In the genomic region with DNA sequence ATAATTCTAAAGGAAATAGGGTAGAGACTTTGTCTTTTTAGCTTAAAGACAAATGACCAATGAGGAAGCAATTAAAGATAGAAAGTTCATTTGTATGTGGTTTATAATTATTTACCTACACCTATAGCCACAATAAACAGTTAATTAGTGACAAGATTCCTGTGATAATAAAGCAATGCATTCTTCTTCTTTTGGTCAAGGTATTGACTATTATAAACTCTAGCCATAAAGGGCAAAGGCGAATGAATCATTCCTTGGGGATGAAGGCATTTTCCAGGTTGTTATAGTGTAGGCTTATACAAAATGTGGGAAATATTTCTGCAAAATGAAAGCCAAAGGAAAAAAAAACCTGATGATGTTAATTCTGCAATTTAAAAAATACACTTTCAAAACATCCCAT, we compare ENCODE assay signal across 16 cellular contexts.
A peak's percentile ranks its signal among the peaks of the same experiment; 100 is the strongest.
DNase-seq lines count a peak whose midpoint lies in the region; ATAC-seq, FAIRE-seq and TF ChIP-seq lines count a peak whose summit lies in the region.
"Had no signal": no experiment of that assay in that cellular context is flagged by ENCODE, and none has a peak within 500 bp of the region (broad histone marks: within the 10 kb centered on the region; RNA-seq: fewer than 3 reads in every experiment).

No MANE protein-coding gene starts in this region.

- no peak overlapping the region for H3K9ac ChIP-seq in colonic mucosa (ENCODE audit: low read depth in 2 of 2, low read length in 2 of 2)

- no peaks in the 10 kb centered on the region for H3K36me3 Mint-ChIP-seq in activated CD4-positive, alpha-beta memory T cell treated with anti-CD3 and anti-CD28 coated beads for 36 hours
- H3K36me3 Mint-ChIP-seq: CD4-positive, CD25-positive, alpha-beta regulatory T cell had no signal

- peak; percentile 11 for FAIRE-seq in GM19239 (lab: Jason Lieb, UNC)
- FAIRE-seq: A549, GM12878, GM18507, K562 had no signal

- no peaks in the 10 kb centered on the region for H3K9me3 Mint-ChIP-seq in activated CD4-positive, alpha-beta memory T cell treated with anti-CD3 and anti-CD28 coated beads for 36 hours
- H3K9me3 Mint-ChIP-seq: H9 had no signal

- H3K4me1 ChIP-seq in colonic mucosa, result no peaks in the 10 kb centered on the region
- H3K4me1 ChIP-seq in mucosa of descending colon (ENCODE audit: low read depth), result peaks cover 15% of the 10 kb centered on the region
- H3K4me1 ChIP-seq: A549 had no signal

- CTCF ChIA-PET in activated CD4-positive, alpha-beta memory T cell treated with anti-CD3 and anti-CD28 coated beads for 36 hours (lab: Charles Lee), result no interaction called here

- intact Hi-C loops in colonic mucosa (cut with DNase I) (no loop called here), mucosa of descending colon (cut with DNase I, micrococcal nuclease) (no loop called here)
- intact Hi-C loops in activated CD4-positive, alpha-beta memory T cell treated with anti-CD3 and anti-CD28 coated beads for 36 hours (cut with micrococcal nuclease), result no loop called here

- H3K4me3 ChIP-seq in colonic mucosa (no peak overlapping the region), mucosa of descending colon (no peak overlapping the region)
- H3K4me3 ChIP-seq: A549, GM12878, K562 had no signal

- DNase-seq in GM19239 (ENCODE audit: insufficient read length, low spot score) (no peak), colonic mucosa (no peak), mucosa of descending colon (no peak)
- DNase-seq in activated CD4-positive, alpha-beta memory T cell treated with anti-CD3 and anti-CD28 coated beads for 36 hours, result no peak
- DNase-seq: BE2C; CD4-positive, CD25-positive, alpha-beta regulatory T cell; DMS79; GOT3; H9 had no signal

- TF ChIP-seq CTCF in colonic mucosa (IDR thresholded peaks at IDR 0.05), result no peak
- TF ChIP-seq CTCF in mucosa of descending colon (IDR thresholded peaks at IDR 0.05), result no peak

- POLR2A ChIA-PET in activated CD4-positive, alpha-beta memory T cell treated with anti-CD3 and anti-CD28 coated beads for 36 hours (lab: Charles Lee), result no interaction called here

- ATAC-seq in mucosa of descending colon, result peak; percentile 94
- no peak for ATAC-seq in HG02840 (IDR thresholded peaks at IDR 0.05; ENCODE audit: low FRiP score, unreplicated experiment)
- no peak for ATAC-seq in HG03097 (IDR thresholded peaks at IDR 0.05; ENCODE audit: low FRiP score, unreplicated experiment)
- ATAC-seq: A549, GM12878, K562 had no signal

- no peak overlapping the region for H3K4me3 Mint-ChIP-seq in activated CD4-positive, alpha-beta memory T cell treated with anti-CD3 and anti-CD28 coated beads for 36 hours
- H3K4me3 Mint-ChIP-seq: CD4-positive, CD25-positive, alpha-beta regulatory T cell; H9 had no signal

- no peaks in the 10 kb centered on the region for H3K27me3 ChIP-seq in colonic mucosa
- H3K27me3 ChIP-seq: BE2C had no signal

- H3K4me1 Mint-ChIP-seq in activated CD4-positive, alpha-beta memory T cell treated with anti-CD3 and anti-CD28 coated beads for 36 hours (ENCODE audit: low read depth), result peaks cover 4% of the 10 kb centered on the region
- H3K4me1 Mint-ChIP-seq: H9 had no signal

- no peaks in the 10 kb centered on the region for H3K36me3 ChIP-seq in colonic mucosa
- H3K36me3 ChIP-seq in mucosa of descending colon (ENCODE audit: low read depth), result no peaks in the 10 kb centered on the region
- H3K36me3 ChIP-seq: BE2C had no signal

- H3K27ac ChIP-seq in colonic mucosa, result peak overlapping the region; percentile 51
- H3K27ac ChIP-seq: A549, HL-60 had no signal

- H3K9me3 ChIP-seq in colonic mucosa (no peaks in the 10 kb centered on the region), mucosa of descending colon (no peaks in the 10 kb centered on the region)
- H3K9me3 ChIP-seq: A549, BE2C had no signal

- H3K27ac Mint-ChIP-seq in activated CD4-positive, alpha-beta memory T cell treated with anti-CD3 and anti-CD28 coated beads for 36 hours, result no peak overlapping the region
- H3K27ac Mint-ChIP-seq: CD4-positive, CD25-positive, alpha-beta regulatory T cell; H9 had no signal

- peaks cover 11% of the 10 kb centered on the region for H3K27me3 Mint-ChIP-seq in activated CD4-positive, alpha-beta memory T cell treated with anti-CD3 and anti-CD28 coated beads for 36 hours
